Comparison of ENCODE assay signal across 1 cellular context in genomic region chr16:2983706-2984136, GRCh38.
TF ChIP-seq lines count a peak whose summit lies in the region.

No MANE protein-coding gene starts in this region.

TF ChIP-seq in H1, 55 proteins besides CTCF, POLR2A, EP300 and RAD21:
- TF ChIP-seq TBP (IDR thresholded peaks at IDR 0.05; ENCODE audit: low read depth, low read length): peak; percentile 38; the same call in 1 of the 2 replicates
- TF ChIP-seq CHD1 (IDR thresholded peaks at IDR 0.05; ENCODE audit: low read depth, low read length): no peak
- TF ChIP-seq PHF8 (conservative IDR thresholded peaks at IDR 0.05; ENCODE audit: low read depth, low read length): no peak
- TF ChIP-seq HDAC2 (IDR thresholded peaks at IDR 0.05; ENCODE audit: borderline replicate concordance in 1 of 2, low read depth in 2 of 2, low read length in 2 of 2): peak in 1 of 2 experiments; percentile 40; a peak in 1 of 4 replicates
- TF ChIP-seq BRCA1 (IDR thresholded peaks at IDR 0.05; ENCODE audit: low read depth, low read length): peak; percentile 65; the same call in 1 of the 2 replicates
- TF ChIP-seq CHD2 (IDR thresholded peaks at IDR 0.05; ENCODE audit: low read length): peak; percentile 80
- no peak for TF ChIP-seq BCL11A (IDR thresholded peaks at IDR 0.05; ENCODE audit: low read depth in 2 of 2, low read length in 2 of 2)
- TF ChIP-seq CBX5 (IDR thresholded peaks at IDR 0.05; ENCODE audit: low read depth, low read length): no peak
- no peak for TF ChIP-seq ASH2L (IDR thresholded peaks at IDR 0.05; ENCODE audit: low read length)
- peak in 1 of 2 experiments; percentile 51; a peak in 1 of 4 replicates for TF ChIP-seq SIN3A (conservative IDR thresholded peaks at IDR 0.05 in 1 of 2, IDR thresholded peaks at IDR 0.05 in 1 of 2; ENCODE audit: low read depth in 1 of 2, low read length in 2 of 2)
- no peak for TF ChIP-seq POLR2AphosphoS5 (IDR thresholded peaks at IDR 0.05; ENCODE audit: low read depth, low read length)
- no peak for TF ChIP-seq SUZ12 (IDR thresholded peaks at IDR 0.05; ENCODE audit: low read length)
- no peak for TF ChIP-seq NRF1 (IDR thresholded peaks at IDR 0.05; ENCODE audit: low read depth, low read length)
- no peak for TF ChIP-seq YY1 (IDR thresholded peaks at IDR 0.05; ENCODE audit: low read depth, low read length)
- 0 out of 2 replicates have a peak, but pooled peaks have one; percentile 50 for TF ChIP-seq CREB1 (IDR thresholded peaks at IDR 0.05)
- peak; percentile 64 for TF ChIP-seq MAX (IDR thresholded peaks at IDR 0.05)
- TF ChIP-seq SAP30 (IDR thresholded peaks at IDR 0.05; ENCODE audit: insufficient read depth, insufficient replicate concordance, low read length): no peak
- no peak for TF ChIP-seq CBX8 (IDR thresholded peaks at IDR 0.05; ENCODE audit: borderline replicate concordance, low read depth, low read length)
- TF ChIP-seq GABPA (IDR thresholded peaks at IDR 0.05; ENCODE audit: borderline replicate concordance, insufficient read depth, low read length): peak; percentile 60; the same call in 1 of the 2 replicates
- TF ChIP-seq MAFK (IDR thresholded peaks at IDR 0.05; ENCODE audit: low read depth, low read length): no peak
- no peak for TF ChIP-seq TEAD4 (IDR thresholded peaks at IDR 0.05; ENCODE audit: low read depth, low read length)
- no peak for TF ChIP-seq EZH2 (IDR thresholded peaks at IDR 0.05; ENCODE audit: low read depth, low read length, severe bottlenecking)
- no peak for TF ChIP-seq JUN (IDR thresholded peaks at IDR 0.05; ENCODE audit: low read depth, low read length)
- peak; percentile 85 for TF ChIP-seq BACH1 (IDR thresholded peaks at IDR 0.05; ENCODE audit: low read length)
- TF ChIP-seq NANOG (IDR thresholded peaks at IDR 0.05; ENCODE audit: insufficient read depth, low read depth, low read length, poor library complexity, severe bottlenecking): no peak
- TF ChIP-seq FOSL1 (IDR thresholded peaks at IDR 0.05; ENCODE audit: insufficient read depth, low read depth, low read length): no peak
TF ChIP-seq in H1: peak in this region for 9.
